In the genomic region with DNA sequence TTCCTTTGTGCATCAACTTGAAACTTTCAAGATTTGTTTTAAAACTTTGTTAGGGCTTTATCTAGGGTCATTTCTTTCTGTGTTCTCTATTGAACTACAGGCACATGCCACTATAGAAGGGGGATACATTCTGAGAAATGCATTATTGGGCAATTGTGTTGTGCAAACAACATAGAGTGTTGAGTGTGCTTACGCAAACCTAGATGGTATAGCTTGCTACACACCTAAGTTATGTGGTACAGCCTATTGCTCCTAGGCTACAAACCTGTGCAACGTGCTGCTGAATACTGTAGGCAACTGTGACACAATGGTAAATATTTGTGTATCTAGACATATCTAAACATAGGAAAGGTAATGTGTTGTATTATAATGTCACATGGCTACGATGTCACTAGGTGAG, we compare ENCODE assay signal across 1 cellular context.
TF ChIP-seq lines count a peak whose summit lies in the region.

No MANE protein-coding gene starts in this region.

TF ChIP-seq in A549, 52 proteins besides CTCF, POLR2A, EP300 and RAD21 (continued from another document):
- TF ChIP-seq, protein P1, sequence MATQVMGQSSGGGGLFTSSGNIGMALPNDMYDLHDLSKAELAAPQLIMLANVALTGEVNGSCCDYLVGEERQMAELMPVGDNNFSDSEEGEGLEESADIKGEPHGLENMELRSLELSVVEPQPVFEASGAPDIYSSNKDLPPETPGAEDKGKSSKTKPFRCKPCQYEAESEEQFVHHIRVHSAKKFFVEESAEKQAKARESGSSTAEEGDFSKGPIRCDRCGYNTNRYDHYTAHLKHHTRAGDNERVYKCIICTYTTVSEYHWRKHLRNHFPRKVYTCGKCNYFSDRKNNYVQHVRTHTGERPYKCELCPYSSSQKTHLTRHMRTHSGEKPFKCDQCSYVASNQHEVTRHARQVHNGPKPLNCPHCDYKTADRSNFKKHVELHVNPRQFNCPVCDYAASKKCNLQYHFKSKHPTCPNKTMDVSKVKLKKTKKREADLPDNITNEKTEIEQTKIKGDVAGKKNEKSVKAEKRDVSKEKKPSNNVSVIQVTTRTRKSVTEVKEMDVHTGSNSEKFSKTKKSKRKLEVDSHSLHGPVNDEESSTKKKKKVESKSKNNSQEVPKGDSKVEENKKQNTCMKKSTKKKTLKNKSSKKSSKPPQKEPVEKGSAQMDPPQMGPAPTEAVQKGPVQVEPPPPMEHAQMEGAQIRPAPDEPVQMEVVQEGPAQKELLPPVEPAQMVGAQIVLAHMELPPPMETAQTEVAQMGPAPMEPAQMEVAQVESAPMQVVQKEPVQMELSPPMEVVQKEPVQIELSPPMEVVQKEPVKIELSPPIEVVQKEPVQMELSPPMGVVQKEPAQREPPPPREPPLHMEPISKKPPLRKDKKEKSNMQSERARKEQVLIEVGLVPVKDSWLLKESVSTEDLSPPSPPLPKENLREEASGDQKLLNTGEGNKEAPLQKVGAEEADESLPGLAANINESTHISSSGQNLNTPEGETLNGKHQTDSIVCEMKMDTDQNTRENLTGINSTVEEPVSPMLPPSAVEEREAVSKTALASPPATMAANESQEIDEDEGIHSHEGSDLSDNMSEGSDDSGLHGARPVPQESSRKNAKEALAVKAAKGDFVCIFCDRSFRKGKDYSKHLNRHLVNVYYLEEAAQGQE (IDR thresholded peaks at IDR 0.05) = no peak
- TF ChIP-seq HOXA7 (CRISPR knock-in tag; IDR thresholded peaks at IDR 0.05) (no peak), EHMT2 (IDR thresholded peaks at IDR 0.05; ENCODE audit: low read depth) (no peak)
